Comparison of ENCODE assay signal across 29 cellular contexts in the genomic region with DNA sequence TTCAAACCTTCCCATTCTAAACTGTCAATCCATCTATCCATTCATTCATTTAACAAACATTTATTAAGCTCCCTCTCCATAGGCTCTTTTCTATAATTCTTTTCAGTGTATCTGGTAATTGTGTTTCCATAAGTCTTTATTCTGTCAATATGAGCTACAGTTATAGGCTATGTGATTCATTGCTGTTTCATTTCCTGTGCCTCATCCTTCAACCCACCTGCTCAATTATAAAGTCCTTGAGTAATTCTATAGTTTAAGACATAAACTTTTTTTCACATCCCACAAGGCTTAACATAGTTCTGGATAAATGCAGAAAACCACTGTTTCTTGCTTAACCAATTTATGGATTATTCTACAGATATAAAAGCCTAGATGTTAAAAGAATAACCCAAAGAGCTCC.
DNase-seq lines count a peak whose midpoint lies in the region; ATAC-seq and TF ChIP-seq lines count a peak whose summit lies in the region.
"Had no signal": no experiment of that assay in that cellular context is flagged by ENCODE, and none has a peak within 500 bp of the region (broad histone marks: within the 10 kb centered on the region; RNA-seq: fewer than 3 reads in every experiment).

No MANE protein-coding gene starts in this region.

- POLR2A ChIA-PET in PC-9 (lab: Charles Lee; ENCODE audit: unreplicated experiment) = no interaction called here

- H3K4me1 ChIP-seq in PC-9 (replicated peaks; ENCODE audit: insufficient read depth) (peaks cover 34% of the 10 kb centered on the region), mesenchymal stem cell (ENCODE audit: control insufficient read depth, insufficient read depth, low read depth, low read length) (no peaks in the 10 kb centered on the region)
- H3K4me1 ChIP-seq: esophagus squamous epithelium, transverse colon had no signal

- H3K4me2 ChIP-seq in PC-9 (peak overlapping the region; percentile 27; the same call in 1 of the 2 replicates), mesenchymal stem cell (ENCODE audit: low read length, poor library complexity, severe bottlenecking) (no peak overlapping the region)

- no peaks in the 10 kb centered on the region for H3K9me3 Mint-ChIP-seq in HFFc6
- H3K9me3 Mint-ChIP-seq: activated B cell treated with CpG ODN at 0.5 μM for 24 hours; activated CD4-positive, alpha-beta memory T cell treated with anti-CD3 and anti-CD28 coated beads, Interleukin-2, amount 10 ng/mL, durations not matched to agents 7 days and 5 days; activated T-cell treated with anti-CD3 and anti-CD28 coated beads, Interleukin-2, amount 50 U/mL, for 4 hours; stimulated activated naive CD8-positive, alpha-beta T cell treated with anti-CD3 and anti-CD28 coated beads, Interleukin-15, amount 100 ng/mL, for 72 hours had no signal

- H2AFZ ChIP-seq in PC-9 = no peak overlapping the region
- no peak overlapping the region for H2AFZ ChIP-seq in mesenchymal stem cell (ENCODE audit: low read depth, low read length)

- no peaks in the 10 kb centered on the region for H3K79me2 ChIP-seq in PC-9 (ENCODE audit: low read depth)

- H3K27ac ChIP-seq in PC-9 (no peak overlapping the region), mesenchymal stem cell (ENCODE audit: low read length, poor library complexity, severe bottlenecking) (no peak overlapping the region)
- H3K27ac ChIP-seq: esophagus squamous epithelium, skin epidermis, transverse colon had no signal

- no peak overlapping the region for H2BK120ac ChIP-seq in mesenchymal stem cell (ENCODE audit: low read depth, low read length)

- peaks cover 6% of the 10 kb centered on the region; the same call in 1 of the 2 replicates for H3K36me3 Mint-ChIP-seq in HFFc6 (ENCODE audit: low read depth)
- H3K36me3 Mint-ChIP-seq: activated naive CD4-positive, alpha-beta T cell treated with anti-CD3 and anti-CD28 coated beads, Interleukin-2, amount 10 ng/mL, durations not matched to agents 7 days and 5 days had no signal

- no peak overlapping the region for H3K23ac ChIP-seq in mesenchymal stem cell (ENCODE audit: low read length in 2 of 2)

- H3K4ac ChIP-seq in mesenchymal stem cell (ENCODE audit: low read depth in 1 of 2, low read length in 2 of 2) = no peak overlapping the region

- H2BK5ac ChIP-seq in mesenchymal stem cell (ENCODE audit: low read depth, low read length, poor library complexity, severe bottlenecking) = no peak overlapping the region

- no peaks in the 10 kb centered on the region for H3K9me2 ChIP-seq in PC-9 (ENCODE audit: insufficient read depth)

- no peak overlapping the region for H2BK15ac ChIP-seq in mesenchymal stem cell (ENCODE audit: low read depth, poor library complexity, severe bottlenecking)

- H3K4me3 ChIP-seq in PC-9 (no peak overlapping the region), fibroblast of mammary gland (ENCODE audit: control insufficient read depth, low read depth, low read length) (no peak overlapping the region), mesenchymal stem cell (ENCODE audit: insufficient read depth in 1 of 2, low read depth in 1 of 2, low read length in 2 of 2) (no peak overlapping the region)
- H3K4me3 ChIP-seq: esophagus squamous epithelium, skin epidermis, transverse colon had no signal

- no peak for ATAC-seq in Right ventricle myocardium inferior
- ATAC-seq: activated T-cell treated with anti-CD3 and anti-CD28 coated beads, Interleukin-2, amount 50 U/mL, for 4 hours; left ventricle myocardium superior; Panc1; stimulated activated naive CD8-positive, alpha-beta T cell treated with anti-CD3 and anti-CD28 coated beads, Interleukin-15, amount 100 ng/mL, for 72 hours had no signal

- no peak overlapping the region for H2AK5ac ChIP-seq in mesenchymal stem cell (ENCODE audit: low read length, severe bottlenecking)

- in situ Hi-C loops in GM13976 (cut with MboI; ENCODE audit: low sequenced_read_pairs, unreplicated experiment) = no loop called here

- CTCF ChIA-PET in PC-9 (lab: Charles Lee) = no interaction called here

- TF ChIP-seq CTCF in HFFc6 (IDR thresholded peaks at IDR 0.05) (no peak), PC-9 (conservative IDR thresholded peaks at IDR 0.05) (no peak), fibroblast of mammary gland (conservative IDR thresholded peaks at IDR 0.05; ENCODE audit: control insufficient read depth, insufficient read depth, low read depth, low read length) (no peak), GM13976 (IDR thresholded peaks at IDR 0.05; ENCODE audit: borderline replicate concordance, control extremely low read depth, extremely low read depth, insufficient read depth, missing control alignments) (no peak)

- DNase-seq in A172 (ENCODE audit: low spot score) (peak; percentile 57), HFFc6 (no peak), PC-9 (peak in 1 of 2 experiments; percentile 44), fibroblast of mammary gland (ENCODE audit: low read depth) (peak; percentile 39), Right ventricle myocardium inferior (ENCODE audit: missing footprints) (no peak), mesenchymal stem cell (no peak), NCI-H526 treated with DMSO at 0.1 percent for 48 hours (lab: John Stamatoyannopoulos, UW) (no peak), GM13976 (ENCODE audit: low spot score) (no peak)
- DNase-seq: activated B cell treated with CpG ODN at 0.5 μM for 24 hours; activated CD4-positive, alpha-beta memory T cell treated with anti-CD3 and anti-CD28 coated beads, Interleukin-2, amount 10 ng/mL, durations not matched to agents 7 days and 5 days; activated naive CD4-positive, alpha-beta T cell treated with anti-CD3 and anti-CD28 coated beads, Interleukin-2, amount 10 ng/mL, durations not matched to agents 7 days and 5 days; activated T-cell treated with anti-CD3 and anti-CD28 coated beads, Interleukin-2, amount 50 U/mL, for 4 hours; aorta; cerebellar nuclear complex; effector CD4-positive, alpha-beta T cell; esophagus squamous epithelium; GOT3; head of caudate nucleus; left ventricle myocardium superior; NCI-H1694 treated with DMSO at 0.1 percent for 48 hours; NCI-H345; stimulated activated CD4-positive, alpha-beta T cell treated with anti-CD3 and anti-CD28 coated beads, Interleukin-2, amount 100 ng/mL, for 48 hours; stimulated activated naive CD8-positive, alpha-beta T cell treated with anti-CD3 and anti-CD28 coated beads, Interleukin-15, amount 100 ng/mL, for 72 hours; T1000; transverse colon had no signal

- H3K36me3 ChIP-seq in PC-9 (ENCODE audit: low read depth) (no peaks in the 10 kb centered on the region), mesenchymal stem cell (ENCODE audit: control insufficient read depth in 1 of 2, insufficient read depth in 2 of 2, low read depth in 1 of 2, low read length in 2 of 2) (no peaks in the 10 kb centered on the region)
- H3K36me3 ChIP-seq: esophagus squamous epithelium, transverse colon had no signal

- H3K14ac ChIP-seq in mesenchymal stem cell (ENCODE audit: low read length in 2 of 2) = no peak overlapping the region

- no peaks in the 10 kb centered on the region for H3K27me3 Mint-ChIP-seq in HFFc6 (ENCODE audit: insufficient read depth)
- H3K27me3 Mint-ChIP-seq: activated naive CD4-positive, alpha-beta T cell treated with anti-CD3 and anti-CD28 coated beads, Interleukin-2, amount 10 ng/mL, durations not matched to agents 7 days and 5 days; stimulated activated naive CD8-positive, alpha-beta T cell treated with anti-CD3 and anti-CD28 coated beads, Interleukin-15, amount 100 ng/mL, for 72 hours had no signal

- H3K9ac ChIP-seq in mesenchymal stem cell (ENCODE audit: low read length) = no peak overlapping the region

- peak overlapping the region; percentile 32 for H3K27ac Mint-ChIP-seq in HFFc6
- H3K27ac Mint-ChIP-seq: activated B cell treated with CpG ODN at 0.5 μM for 24 hours; activated CD4-positive, alpha-beta memory T cell treated with anti-CD3 and anti-CD28 coated beads, Interleukin-2, amount 10 ng/mL, durations not matched to agents 7 days and 5 days; activated naive CD4-positive, alpha-beta T cell treated with anti-CD3 and anti-CD28 coated beads, Interleukin-2, amount 10 ng/mL, durations not matched to agents 7 days and 5 days; progenitor cell of endocrine pancreas had no signal

- H3K4me1 Mint-ChIP-seq in HFFc6 (ENCODE audit: low read depth) = peaks cover 76% of the 10 kb centered on the region
- H3K4me1 Mint-ChIP-seq: activated B cell treated with CpG ODN at 0.5 μM for 24 hours; activated naive CD4-positive, alpha-beta T cell treated with anti-CD3 and anti-CD28 coated beads, Interleukin-2, amount 10 ng/mL, durations not matched to agents 7 days and 5 days; stimulated activated naive CD8-positive, alpha-beta T cell treated with anti-CD3 and anti-CD28 coated beads, Interleukin-15, amount 100 ng/mL, for 72 hours had no signal

- H2BK12ac ChIP-seq in mesenchymal stem cell (ENCODE audit: low read length in 2 of 2) = no peak overlapping the region

- no peak overlapping the region for H4K91ac ChIP-seq in mesenchymal stem cell (ENCODE audit: low read length)

- BruUV-seq in PC-9 (replicated peaks; lab: Mats Ljungman, UMichigan) = no TSS peak

- H3K9me3 ChIP-seq in PC-9 (ENCODE audit: insufficient read depth, low read depth) (no peaks in the 10 kb centered on the region), mesenchymal stem cell (ENCODE audit: control insufficient read depth, low read length) (no peaks in the 10 kb centered on the region)
- H3K9me3 ChIP-seq: esophagus squamous epithelium, transverse colon had no signal

- H3K79me1 ChIP-seq in mesenchymal stem cell (replicated peaks; ENCODE audit: low read length, poor library complexity, severe bottlenecking) = no peaks in the 10 kb centered on the region

- peak overlapping the region; percentile 46 for H3K4me3 Mint-ChIP-seq in HFFc6
- H3K4me3 Mint-ChIP-seq: activated B cell treated with CpG ODN at 0.5 μM for 24 hours; activated CD4-positive, alpha-beta memory T cell treated with anti-CD3 and anti-CD28 coated beads, Interleukin-2, amount 10 ng/mL, durations not matched to agents 7 days and 5 days; activated naive CD4-positive, alpha-beta T cell treated with anti-CD3 and anti-CD28 coated beads, Interleukin-2, amount 10 ng/mL, durations not matched to agents 7 days and 5 days; activated T-cell treated with anti-CD3 and anti-CD28 coated beads, Interleukin-2, amount 50 U/mL, for 4 hours; neural crest cell; stimulated activated naive CD8-positive, alpha-beta T cell treated with anti-CD3 and anti-CD28 coated beads, Interleukin-15, amount 100 ng/mL, for 72 hours had no signal

- H3K27me3 ChIP-seq in PC-9 (ENCODE audit: insufficient read depth, low read depth) (no peaks in the 10 kb centered on the region), mesenchymal stem cell (ENCODE audit: control insufficient read depth in 1 of 2, insufficient read depth in 1 of 2, low read length in 2 of 2) (no peaks in the 10 kb centered on the region)
- H3K27me3 ChIP-seq: esophagus squamous epithelium, transverse colon had no signal

- H4K20me1 ChIP-seq in PC-9 (ENCODE audit: insufficient read depth) = no peaks in the 10 kb centered on the region

- no peaks in the 10 kb centered on the region for H3F3A ChIP-seq in PC-9 (ENCODE audit: insufficient read depth, low read depth)

- intact Hi-C loops in PC-9 (cut with micrococcal nuclease; ENCODE audit: unreplicated experiment) (no loop called here), Right ventricle myocardium inferior (cut with DNase I) (no loop called here)

- H4K8ac ChIP-seq in mesenchymal stem cell (ENCODE audit: low read length) = no peak overlapping the region

- H3K18ac ChIP-seq in mesenchymal stem cell (ENCODE audit: low read depth in 1 of 2, low read length in 2 of 2) = no peak overlapping the region

Comparison
In these comparisons a context has a peak if more than half of its experiments do, and no peak if none do; other contexts are left out.
1. DNase-seq: peak in A172 (single experiment) and fibroblast of mammary gland (single experiment); none in HFFc6 (single experiment), Right ventricle myocardium inferior (single experiment), mesenchymal stem cell (single experiment), NCI-H526 treated with DMSO at 0.1 percent for 48 hours (single experiment) and GM13976 (single experiment).